ENCODE assay signal across 8 cellular contexts in genomic region chr11:117226388-117227385, GRCh38. TPM values are rescaled to one million over a fixed set of nuclear protein-coding genes. Genes with fewer than 3 reads are reported as not detected.
DNase-seq lines count a peak whose midpoint lies in the region; ATAC-seq and TF ChIP-seq lines count a peak whose summit lies in the region.

No MANE protein-coding gene starts in this region.

- peak; percentile 45 for ATAC-seq in HG03571 (IDR thresholded peaks at IDR 0.05; ENCODE audit: unreplicated experiment)

- DNase-seq in activated naive CD4-positive, alpha-beta T cell treated with Interleukin-2 at 50 U/mL for 16 hours: peak; percentile 25
- DNase-seq in activated naive CD4-positive, alpha-beta T cell treated with anti-CD3 and anti-CD28 coated beads, Interleukin-2, amount 50 U/mL, for 16 hours: no peak
- DNase-seq in NCI-H510A treated with DMSO at 0.1 percent for 48 hours (lab: John Stamatoyannopoulos, UW) (peak; percentile 91), epithelial cell of proximal tubule (ENCODE audit: low read depth) (peak; percentile 27), mucosa of gallbladder (ENCODE audit: low spot score) (peak; percentile 60), vagina (ENCODE audit: extremely low spot score in 2 of 2) (no peak)
- peak; percentile 41 to 43 for DNase-seq in activated CD4-positive, alpha-beta T cell treated with anti-CD3 and anti-CD28 coated beads for 4 hours

- H3K4me3 ChIP-seq in epithelial cell of proximal tubule (ENCODE audit: low read depth, low read length) (no peak overlapping the region), vagina (no peak overlapping the region)

- TF ChIP-seq CTCF in epithelial cell of proximal tubule (conservative IDR thresholded peaks at IDR 0.05; ENCODE audit: low read depth, low read length): peak; percentile 75
- TF ChIP-seq CTCF in vagina (IDR thresholded peaks at IDR 0.05): peak; percentile 74 to 85 (median 81)

- peaks cover 36% of the 10 kb centered on the region for H3K4me1 ChIP-seq in vagina

- intact Hi-C loops in vagina (cut with DNase I): loop anchor here (10.0 kb wide), 2 partner anchors 52 to 122 kb away; partner anchors contain the start of gene SIDT2

- no peaks in the 10 kb centered on the region for H3K9me3 ChIP-seq in vagina

- H3K27ac ChIP-seq in vagina: no peak overlapping the region

- H3K36me3 ChIP-seq in vagina: peaks cover 0 to 31% of the 10 kb centered on the region in 2 donors

- no peaks in the 10 kb centered on the region for H3K27me3 ChIP-seq in vagina

- TF ChIP-seq POLR2A in vagina (IDR thresholded peaks at IDR 0.05): no peak

RNA-seq across cellular contexts. Expression of gene PCSK7, which starts 5.2 kb away (rescaled TPM):
- total RNA-seq in epithelial cell of proximal tubule (19.6 and 29.6 TPM in 2 replicates), mucosa of gallbladder (67.0 TPM), vagina (63.8 TPM)

RNA-seq across cellular contexts. Expression of gene RNF214, which starts 5.8 kb away (rescaled TPM):
- total RNA-seq in epithelial cell of proximal tubule (6.5 and 9.7 TPM in 2 replicates), mucosa of gallbladder (30.5 TPM), vagina (10.8 TPM)

RNA-seq across cellular contexts. Expression of gene TAGLN, which starts 27.5 kb away (rescaled TPM):
- total RNA-seq in epithelial cell of proximal tubule (470 and 583 TPM in 2 replicates), mucosa of gallbladder (2,517 TPM), vagina (1,935 TPM)

RNA-seq across cellular contexts. Expression of gene SIDT2, which starts 48.1 kb away (rescaled TPM):
- 7.1 and 12.2 TPM in 2 replicates for total RNA-seq in epithelial cell of proximal tubule
- total RNA-seq in mucosa of gallbladder: 72.9 TPM
- total RNA-seq in vagina: 24.8 TPM

Comparison
In these comparisons a context has a peak if more than half of its experiments do, and no peak if none do; other contexts are left out.
1. DNase-seq: peak in activated naive CD4-positive, alpha-beta T cell treated with Interleukin-2 at 50 U/mL for 16 hours (single experiment), NCI-H510A treated with DMSO at 0.1 percent for 48 hours (single experiment), activated CD4-positive, alpha-beta T cell treated with anti-CD3 and anti-CD28 coated beads for 4 hours (2 of 2), epithelial cell of proximal tubule (single experiment) and mucosa of gallbladder (single experiment); none in activated naive CD4-positive, alpha-beta T cell treated with anti-CD3 and anti-CD28 coated beads, Interleukin-2, amount 50 U/mL, for 16 hours (single experiment) and vagina (0 of 2).